ENCODE assay signal across 8 cellular contexts in genomic region chr10:70169661-70170364, GRCh38. TPM values are rescaled to one million over a fixed set of nuclear protein-coding genes. Genes with fewer than 3 reads are reported as not detected.
A peak's percentile ranks its signal among the peaks of the same experiment; 100 is the strongest.
DNase-seq lines count a peak whose midpoint lies in the region; ATAC-seq, FAIRE-seq and TF ChIP-seq lines count a peak whose summit lies in the region.

No MANE protein-coding gene starts in this region.

- no peaks in the 10 kb centered on the region for H3K27me3 Mint-ChIP-seq in activated CD8-positive, alpha-beta memory T cell treated with anti-CD3 and anti-CD28 coated beads, Interleukin-2, amount 10 ng/mL, durations not matched to agents 7 days and 5 days
- H3K27me3 Mint-ChIP-seq in astrocyte (ENCODE audit: low read depth, unreplicated experiment), result no peaks in the 10 kb centered on the region
- peaks cover 3 to 18% (median 12%) of the 10 kb centered on the region in 3 donors for H3K27me3 Mint-ChIP-seq in immature natural killer cell (ENCODE audit: low read depth in 3 of 3)
- H3K27me3 Mint-ChIP-seq in stimulated activated naive CD8-positive, alpha-beta T cell treated with anti-CD3 and anti-CD28 coated beads, Interleukin-15, Interleukin-2, amounts not matched to agents 100 ng/mL and 50 ng/mL, for 24 hours, result no peaks in the 10 kb centered on the region

- peak; percentile 4 for ATAC-seq in activated CD8-positive, alpha-beta memory T cell treated with anti-CD3 and anti-CD28 coated beads, Interleukin-2, amount 10 ng/mL, durations not matched to agents 7 days and 5 days

- H4K20me1 ChIP-seq in astrocyte (ENCODE audit: insufficient read depth, low read length), result peaks cover 50% of the 10 kb centered on the region

- H2AFZ ChIP-seq in astrocyte (ENCODE audit: low read depth, low read length), result peak overlapping the region; percentile 51

- peaks cover 68% of the 10 kb centered on the region for H3K4me1 Mint-ChIP-seq in activated CD8-positive, alpha-beta memory T cell treated with anti-CD3 and anti-CD28 coated beads, Interleukin-2, amount 10 ng/mL, durations not matched to agents 7 days and 5 days
- H3K4me1 Mint-ChIP-seq in astrocyte (ENCODE audit: low read depth, unreplicated experiment), result peaks cover 22% of the 10 kb centered on the region
- peaks cover 54 to 68% of the 10 kb centered on the region in 2 donors for H3K4me1 Mint-ChIP-seq in immature natural killer cell
- H3K4me1 Mint-ChIP-seq in stimulated activated naive CD8-positive, alpha-beta T cell treated with anti-CD3 and anti-CD28 coated beads, Interleukin-15, Interleukin-2, amounts not matched to agents 100 ng/mL and 50 ng/mL, for 24 hours (ENCODE audit: low read depth), result peaks cover 73% of the 10 kb centered on the region

- WGBS in HUES64, result under 1% methylated on average over 39 of the region's 39 CpGs

- H3K79me2 ChIP-seq in astrocyte (ENCODE audit: insufficient read depth, low read length), result peaks cover 54% of the 10 kb centered on the region

- H3K27ac ChIP-seq in HUES64 (ENCODE audit: low read depth, low read length) (peak overlapping the region; percentile 75), astrocyte (ENCODE audit: low read depth, low read length) (peak overlapping the region; percentile 89)

- H3K27me3 ChIP-seq in HUES64 (ENCODE audit: insufficient read depth, low read length) (no peaks in the 10 kb centered on the region), astrocyte (ENCODE audit: insufficient read depth, low read length) (no peaks in the 10 kb centered on the region)

- H3K4me3 Mint-ChIP-seq in activated CD8-positive, alpha-beta memory T cell treated with anti-CD3 and anti-CD28 coated beads, Interleukin-2, amount 10 ng/mL, durations not matched to agents 7 days and 5 days, result peak overlapping the region; percentile 88
- H3K4me3 Mint-ChIP-seq in astrocyte (ENCODE audit: unreplicated experiment), result peak overlapping the region; percentile 97
- H3K4me3 Mint-ChIP-seq in immature natural killer cell, result peak overlapping the region; percentile 85 to 94 (median 90)
- peak overlapping the region; percentile 95 for H3K4me3 Mint-ChIP-seq in stimulated activated naive CD8-positive, alpha-beta T cell treated with anti-CD3 and anti-CD28 coated beads, Interleukin-15, Interleukin-2, amounts not matched to agents 100 ng/mL and 50 ng/mL, for 24 hours

- H3K36me3 ChIP-seq in HUES64 (ENCODE audit: insufficient read depth, low read length) (peaks cover 26% of the 10 kb centered on the region), astrocyte (ENCODE audit: insufficient read depth, low read length) (peaks cover 21% of the 10 kb centered on the region)

- H3K9me3 Mint-ChIP-seq in activated CD8-positive, alpha-beta memory T cell treated with anti-CD3 and anti-CD28 coated beads, Interleukin-2, amount 10 ng/mL, durations not matched to agents 7 days and 5 days (ENCODE audit: low read depth), result no peaks in the 10 kb centered on the region
- H3K9me3 Mint-ChIP-seq in astrocyte (ENCODE audit: unreplicated experiment) (no peaks in the 10 kb centered on the region), immature natural killer cell (peaks cover 0 to 2% (median 0%) of the 10 kb centered on the region in 6 donors)
- no peaks in the 10 kb centered on the region for H3K9me3 Mint-ChIP-seq in stimulated activated naive CD8-positive, alpha-beta T cell treated with anti-CD3 and anti-CD28 coated beads, Interleukin-15, Interleukin-2, amounts not matched to agents 100 ng/mL and 50 ng/mL, for 24 hours

- H3K4me1 ChIP-seq in HUES64 (ENCODE audit: insufficient read depth, low read length) (peaks cover 7% of the 10 kb centered on the region), astrocyte (ENCODE audit: insufficient read depth, low read length) (peaks cover 10% of the 10 kb centered on the region)

- peak overlapping the region; percentile 92 for H3K9ac ChIP-seq in HUES64 (ENCODE audit: low read depth, low read length)
- H3K9ac ChIP-seq in astrocyte (ENCODE audit: low read length), result peak overlapping the region; percentile 100

- DNase-seq in activated CD8-positive, alpha-beta memory T cell treated with anti-CD3 and anti-CD28 coated beads, Interleukin-2, amount 10 ng/mL, durations not matched to agents 7 days and 5 days, result no peak
- no peak for DNase-seq in activated CD8-positive, alpha-beta memory T cell treated with anti-CD3 and anti-CD28 coated beads for 24 hours
- DNase-seq in astrocyte (ENCODE audit: low read depth) (no peak), immature natural killer cell (peak in 1 of 3 donors; percentile 8), mesenteric fat pad (ENCODE audit: low spot score) (no peak), NCI-H2196 treated with DMSO at 0.1 percent for 48 hours (lab: John Stamatoyannopoulos, UW; ENCODE audit: unreplicated experiment) (no peak)

- peak overlapping the region; percentile 90 for H3K4me2 ChIP-seq in astrocyte (ENCODE audit: low read length)

- H3K27ac Mint-ChIP-seq in activated CD8-positive, alpha-beta memory T cell treated with anti-CD3 and anti-CD28 coated beads, Interleukin-2, amount 10 ng/mL, durations not matched to agents 7 days and 5 days, result peak overlapping the region; percentile 93
- H3K27ac Mint-ChIP-seq in astrocyte (ENCODE audit: unreplicated experiment) (peak overlapping the region; percentile 90), immature natural killer cell (peak overlapping the region; percentile 87 to 97 (median 94))
- peak overlapping the region; percentile 93 for H3K27ac Mint-ChIP-seq in stimulated activated naive CD8-positive, alpha-beta T cell treated with anti-CD3 and anti-CD28 coated beads, Interleukin-15, Interleukin-2, amounts not matched to agents 100 ng/mL and 50 ng/mL, for 24 hours

- peaks cover 19% of the 10 kb centered on the region for H3K36me3 Mint-ChIP-seq in activated CD8-positive, alpha-beta memory T cell treated with anti-CD3 and anti-CD28 coated beads, Interleukin-2, amount 10 ng/mL, durations not matched to agents 7 days and 5 days
- H3K36me3 Mint-ChIP-seq in astrocyte (ENCODE audit: low read depth, unreplicated experiment) (peaks cover 3% of the 10 kb centered on the region), immature natural killer cell (peaks cover 5 to 7% (median 7%) of the 10 kb centered on the region in 3 donors)
- peaks cover 39% of the 10 kb centered on the region for H3K36me3 Mint-ChIP-seq in stimulated activated naive CD8-positive, alpha-beta T cell treated with anti-CD3 and anti-CD28 coated beads, Interleukin-15, Interleukin-2, amounts not matched to agents 100 ng/mL and 50 ng/mL, for 24 hours (ENCODE audit: low read depth)

- H3K4me3 ChIP-seq in HUES64 (ENCODE audit: low read length) (peak overlapping the region; percentile 98), astrocyte (ENCODE audit: insufficient read depth, low read depth, low read length) (peak overlapping the region; percentile 100)

- CTCF ChIA-PET in activated CD8-positive, alpha-beta memory T cell treated with anti-CD3 and anti-CD28 coated beads, Interleukin-2, amount 10 ng/mL, durations not matched to agents 7 days and 5 days (lab: Charles Lee), result interaction anchor here (1.0 to 3.1 kb wide), 9 partner anchors 13 to 210 kb away, joined by 3 to 21 read pairs (median 4); partner anchors contain the start of gene TYSND1

- no peak for FAIRE-seq in astrocyte (lab: Jason Lieb, UNC)

- H3K9me3 ChIP-seq in HUES64 (ENCODE audit: insufficient read depth, low read depth, low read length), result no peaks in the 10 kb centered on the region
- no peaks in the 10 kb centered on the region for H3K9me3 ChIP-seq in astrocyte (ENCODE audit: insufficient read depth, low read depth, low read length)

- TF ChIP-seq CTCF in astrocyte (IDR thresholded peaks at IDR 0.05; ENCODE audit: insufficient read depth, low read depth, low read length), result no peak

RNA-seq across cellular contexts. Expression of gene SAR1A, which starts 0.5 kb away (rescaled TPM):
- total RNA-seq in activated CD8-positive, alpha-beta memory T cell treated with anti-CD3 and anti-CD28 coated beads, Interleukin-2, amount 10 ng/mL, durations not matched to agents 7 days and 5 days, result 100 to 1,000 TPM in 1 of 2 experiments, 10 to 100 TPM in 1; 89.5 to 111 TPM
- 56.2 TPM for polyA plus RNA-seq in HUES64 (2013, experiment 1 of 2)
- 55.3 TPM for polyA plus RNA-seq in HUES64 (2013, experiment 2 of 2)
- 228 and 239 TPM in 2 replicates for total RNA-seq in astrocyte
- polyA plus RNA-seq in immature natural killer cell, result 10 to 100 TPM; 50.4 to 77.1 (median 71.2) TPM
- total RNA-seq in mesenteric fat pad, result 293 TPM

RNA-seq across cellular contexts. Expression of gene TYSND1, which starts 23.3 kb away (rescaled TPM):
- 10 to 100 TPM; 12.4 to 13.8 TPM for total RNA-seq in activated CD8-positive, alpha-beta memory T cell treated with anti-CD3 and anti-CD28 coated beads, Interleukin-2, amount 10 ng/mL, durations not matched to agents 7 days and 5 days
- 7.7 TPM for polyA plus RNA-seq in HUES64 (2013, experiment 1 of 2)
- 8.2 TPM for polyA plus RNA-seq in HUES64 (2013, experiment 2 of 2)
- total RNA-seq in astrocyte, result 8.7 and 8.9 TPM in 2 replicates
- 10 to 100 TPM; 16.6 to 20.0 (median 18.3) TPM for polyA plus RNA-seq in immature natural killer cell
- total RNA-seq in mesenteric fat pad, result 22.2 TPM

RNA-seq across cellular contexts. Expression of gene AIFM2, which starts 37.2 kb away (rescaled TPM):
- 10 to 100 TPM; 12.6 to 13.8 TPM for total RNA-seq in activated CD8-positive, alpha-beta memory T cell treated with anti-CD3 and anti-CD28 coated beads, Interleukin-2, amount 10 ng/mL, durations not matched to agents 7 days and 5 days
- 3.0 TPM for polyA plus RNA-seq in HUES64 (2013, experiment 1 of 2)
- 2.4 TPM for polyA plus RNA-seq in HUES64 (2013, experiment 2 of 2)
- total RNA-seq in astrocyte (7.1 and 7.5 TPM in 2 replicates), mesenteric fat pad (135 TPM)
- polyA plus RNA-seq in immature natural killer cell, result 1 to 10 TPM; 1.4 to 2.6 (median 2.1) TPM
